ENCODE assay signal across 8 cellular contexts in genomic region chr10:42782446-42783180, GRCh38. TPM values are rescaled to one million over a fixed set of nuclear protein-coding genes. Genes with fewer than 3 reads are reported as not detected.
A peak's percentile ranks its signal among the peaks of the same experiment; 100 is the strongest.
DNase-seq lines count a peak whose midpoint lies in the region; ATAC-seq and TF ChIP-seq lines count a peak whose summit lies in the region.

Gene BMS1 (plus strand): TSS chr10:42782795. CDS start chr10:42784395, 1,600 bp downstream.

- H3K4me3 ChIP-seq in AG10803 (ENCODE audit: low read length), result peak within 1 kb of the TSS; percentile 90
- peak within 1 kb of the TSS; percentile 60 to 98 (median 86) for H3K4me3 ChIP-seq in spleen

- TF ChIP-seq CTCF in AG10803 (conservative IDR thresholded peaks at IDR 0.05; ENCODE audit: low read length), result no peak
- TF ChIP-seq CTCF in spleen (IDR thresholded peaks at IDR 0.05 in 8 of 11, conservative IDR thresholded peaks at IDR 0.05 in 3 of 11), result no peak

- peak within 1 kb of the TSS; percentile 88 to 96 (median 93) for H3K27ac ChIP-seq in spleen

- 0% methylated on average over 37 to 60 of the region's 60 CpGs for WGBS in spleen, 5 donors

- peak; percentile 94 for ATAC-seq in GM19043 (IDR thresholded peaks at IDR 0.05; ENCODE audit: low read depth, unreplicated experiment)
- ATAC-seq in HG03354 (IDR thresholded peaks at IDR 0.05; ENCODE audit: poor library complexity, severe bottlenecking, unreplicated experiment), result peak; percentile 98

- TF ChIP-seq POLR2A in spleen (IDR thresholded peaks at IDR 0.05), result peak in 1 of 3 donors; percentile 39

- H3K9me3 ChIP-seq in spleen, result no peaks in the 10 kb centered on the region

- intact Hi-C loops in spleen (cut with DNase I; ENCODE audit: low total_unique reads), result loop anchor here (5.0 to 10.0 kb wide), 2 partner anchors 148 to 230 kb away; partner anchors contain the start of gene ZNF33B

- H3K36me3 ChIP-seq in spleen, result peaks cover 0 to 35% (median 27%) of the 10 kb centered on the region in 6 donors

- DNase-seq in AG10803 (ENCODE audit: low read depth), result peak; percentile 92
- peak; percentile 67 to 82 for DNase-seq in NCI-H446 (lab: John Stamatoyannopoulos, UW)
- peak; percentile 76 for DNase-seq in activated CD4-positive, CD25-positive, alpha-beta regulatory T cell treated with anti-CD3 and anti-CD28 coated beads, Interleukin-2, amount 50 U/mL, for 16 hours (ENCODE audit: low read depth, low spot score)
- peak; percentile 86 for DNase-seq in central memory CD4-positive, alpha-beta T cell
- peak; percentile 96 for DNase-seq in inferior parietal cortex (ENCODE audit: extremely low spot score)
- DNase-seq in spleen, result peak; percentile 96

- no peaks in the 10 kb centered on the region for H3K27me3 ChIP-seq in spleen (replicated peaks in 1 of 7)

- H3K4me1 ChIP-seq in spleen, result peaks cover 12 to 43% (median 20%) of the 10 kb centered on the region in 6 donors

RNA-seq across cellular contexts. Expression of gene BMS1, which starts in this region (rescaled TPM):
- total RNA-seq in spleen, result 10 to 100 TPM; 13.1 to 17.7 (median 15.5) TPM
- polyA plus RNA-seq in spleen, result 1 to 10 TPM; 6.6 to 9.1 (median 7.3) TPM

Comparison
In these comparisons a context has a peak if more than half of its experiments do, and no peak if none do; other contexts are left out.
1. Peak in every context shown above with its lines: DNase-seq, ATAC-seq, H3K4me3 ChIP-seq and H3K27ac ChIP-seq.